21 cellular contexts compared by ENCODE assay signal in the genomic region with DNA sequence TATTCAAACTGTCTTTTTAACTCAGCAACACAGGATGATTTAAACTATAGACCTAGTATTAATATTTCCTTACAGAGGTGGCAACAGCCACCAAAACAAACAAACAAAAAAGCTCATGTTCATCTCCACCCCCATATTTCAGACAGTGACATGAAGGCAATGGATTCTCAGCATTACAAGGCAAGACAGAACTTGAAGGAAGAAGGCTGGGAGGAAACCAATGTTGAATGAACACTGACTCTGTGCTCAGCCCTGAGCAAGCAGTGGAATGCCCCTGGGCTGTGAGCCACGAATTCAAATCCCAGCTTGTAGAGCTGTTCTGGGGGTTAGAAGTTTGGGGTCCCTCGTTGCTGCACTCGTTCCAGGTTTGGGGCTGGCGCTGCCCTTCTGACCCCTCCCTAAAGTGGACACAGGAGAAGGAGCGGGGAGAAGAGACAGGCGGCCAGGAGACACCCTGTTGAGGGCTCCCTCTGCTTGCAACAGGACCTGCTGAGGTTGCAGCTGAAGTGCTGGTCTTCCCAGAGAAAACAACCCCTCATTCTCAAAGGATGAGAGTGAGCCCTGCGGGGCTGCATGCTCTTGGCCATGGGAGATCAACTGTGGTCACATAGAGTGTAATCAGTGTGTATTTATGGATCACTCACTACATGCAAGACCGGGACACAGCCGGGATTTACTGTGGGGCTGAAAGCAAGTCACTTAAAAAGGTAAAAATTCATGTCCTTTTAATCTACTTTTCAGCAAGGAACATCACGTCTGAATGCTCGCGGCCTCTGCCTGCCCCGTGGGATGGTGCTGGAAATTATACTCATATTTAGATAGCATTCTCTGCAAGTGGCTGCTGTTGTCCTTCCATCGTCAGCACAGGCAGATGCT. TPM values are rescaled to one million over a fixed set of nuclear protein-coding genes. Genes with fewer than 3 reads are reported as not detected.
DNase-seq lines count a peak whose midpoint lies in the region; ATAC-seq and TF ChIP-seq lines count a peak whose summit lies in the region.
"Had no signal": no experiment of that assay in that cellular context is flagged by ENCODE, and none has a peak within 500 bp of the region (broad histone marks: within the 10 kb centered on the region; RNA-seq: fewer than 3 reads in every experiment).

No MANE protein-coding gene starts in this region.

- TF ChIP-seq POLR2A in GM18505 (IDR thresholded peaks at IDR 0.05; ENCODE audit: borderline replicate concordance, extremely low read depth, insufficient read depth, insufficient read length) = no peak

- no peaks in the 10 kb centered on the region for H3K36me3 Mint-ChIP-seq in CD4-positive, alpha-beta memory T cell
- H3K36me3 Mint-ChIP-seq: brain, WTC11 had no signal

- H3K27me3 ChIP-seq in foreskin keratinocyte = no peaks in the 10 kb centered on the region
- H3K27me3 ChIP-seq in CD4-positive, alpha-beta memory T cell (ENCODE audit: insufficient read depth, low read length) = no peaks in the 10 kb centered on the region
- H3K27me3 ChIP-seq: upper lobe of left lung had no signal

- H3K36me3 ChIP-seq in CD4-positive, alpha-beta memory T cell (ENCODE audit: insufficient read depth, low read length) = no peaks in the 10 kb centered on the region
- H3K36me3 ChIP-seq: upper lobe of left lung had no signal

- H3K27ac Mint-ChIP-seq in CD4-positive, alpha-beta memory T cell = peak overlapping the region in 1 of 7 donors; percentile 14
- H3K27ac Mint-ChIP-seq: WTC11 had no signal

- no peak overlapping the region for H3K4me3 ChIP-seq in skin epidermis
- no peak overlapping the region for H3K4me3 ChIP-seq in CD4-positive, alpha-beta memory T cell (ENCODE audit: low read length in 2 of 2)
- H3K4me3 ChIP-seq: upper lobe of left lung had no signal

- peaks cover 3 to 6% of the 10 kb centered on the region in 2 donors for H3K27me3 Mint-ChIP-seq in CD4-positive, alpha-beta memory T cell
- H3K27me3 Mint-ChIP-seq: stimulated activated naive CD8-positive, alpha-beta T cell treated with anti-CD3 and anti-CD28 coated beads, Interleukin-15, amount 100 ng/mL, for 72 hours had no signal

- ATAC-seq in foreskin keratinocyte (peak; percentile 87), GM18505 (IDR thresholded peaks at IDR 0.05; ENCODE audit: unreplicated experiment) (no peak), HG03469 (IDR thresholded peaks at IDR 0.05; ENCODE audit: unreplicated experiment) (no peak)
- ATAC-seq: HepG2; stimulated activated naive CD8-positive, alpha-beta T cell treated with anti-CD3 and anti-CD28 coated beads, Interleukin-15, amount 100 ng/mL, for 72 hours; WTC11 had no signal

- no peaks in the 10 kb centered on the region for H3K9me3 ChIP-seq in CD4-positive, alpha-beta memory T cell (ENCODE audit: control insufficient read depth in 1 of 2, low read length in 2 of 2)
- H3K9me3 ChIP-seq: SK-N-SH, upper lobe of left lung had no signal

- H3K4me1 Mint-ChIP-seq in CD4-positive, alpha-beta memory T cell = peaks cover 0 to 4% (median 0%) of the 10 kb centered on the region in 4 donors
- H3K4me1 Mint-ChIP-seq: stimulated activated naive CD8-positive, alpha-beta T cell treated with anti-CD3 and anti-CD28 coated beads, Interleukin-15, amount 100 ng/mL, for 72 hours; WTC11 had no signal

- CTCF ChIA-PET in CD4-positive, alpha-beta memory T cell (lab: Charles Lee; ENCODE audit: partially characterized antibody) = interaction anchor here (0.9 to 11.8 kb wide), 3 partner anchors 8 to 22 kb away, joined by 3 to 185 read pairs (median 94); no protein-coding TSS in a partner anchor

- H3K4me3 Mint-ChIP-seq in CD4-positive, alpha-beta memory T cell = no peak overlapping the region
- H3K4me3 Mint-ChIP-seq: stimulated activated naive CD8-positive, alpha-beta T cell treated with anti-CD3 and anti-CD28 coated beads, Interleukin-15, amount 100 ng/mL, for 72 hours; WTC11 had no signal

- intact Hi-C loops in CD4-positive, alpha-beta memory T cell (cut with micrococcal nuclease) = no loop called here

- POLR2A ChIA-PET in CD4-positive, alpha-beta memory T cell (lab: Charles Lee; ENCODE audit: partially characterized antibody) = no interaction called here

- peak; percentile 18 for DNase-seq in EL
- peak; percentile 39 for DNase-seq in RPMI7951 (ENCODE audit: low read depth)
- DNase-seq in foreskin keratinocyte = peak; percentile 95 to 97
- DNase-seq in CD4-positive, alpha-beta memory T cell = no peak
- DNase-seq in NCI-H2171 treated with DMSO at 0.1 percent for 48 hours (lab: John Stamatoyannopoulos, UW) = no peak
- DNase-seq: activated effector memory CD4-positive, alpha-beta T cell treated with anti-CD3 and anti-CD28 coated beads, Interleukin-2, amount 50 U/mL, for 16 hours; effector memory CD4-positive, alpha-beta T cell; NCI-H1417; NCI-H2107; NCI-H524; occipital lobe; SK-N-SH; stimulated activated naive CD8-positive, alpha-beta T cell treated with anti-CD3 and anti-CD28 coated beads, Interleukin-15, amount 100 ng/mL, for 72 hours; upper lobe of left lung had no signal

- H3K27ac ChIP-seq in foreskin keratinocyte = peak overlapping the region; percentile 73
- peak overlapping the region in 17 of 21 experiments; percentile 22 to 81 (median 69) for H3K27ac ChIP-seq in skin epidermis
- no peak overlapping the region for H3K27ac ChIP-seq in CD4-positive, alpha-beta memory T cell (ENCODE audit: low read depth, low read length)
- H3K27ac ChIP-seq: C4-2B, upper lobe of left lung had no signal

- peaks cover 24% of the 10 kb centered on the region for H3K4me1 ChIP-seq in foreskin keratinocyte
- H3K4me1 ChIP-seq in CD4-positive, alpha-beta memory T cell (ENCODE audit: insufficient read depth, low read length) = no peaks in the 10 kb centered on the region

- no peaks in the 10 kb centered on the region for H3K9me3 Mint-ChIP-seq in CD4-positive, alpha-beta memory T cell
- H3K9me3 Mint-ChIP-seq: stimulated activated naive CD8-positive, alpha-beta T cell treated with anti-CD3 and anti-CD28 coated beads, Interleukin-15, amount 100 ng/mL, for 72 hours; WTC11 had no signal

- no peak for TF ChIP-seq CTCF in foreskin keratinocyte (conservative IDR thresholded peaks at IDR 0.05)

RNA-seq across cellular contexts. Expression of a gene that starts 34.3 kb away (rescaled TPM):
- total RNA-seq in RPMI7951 (2014; rRNA removed; shearing (Covaris generic)) = 0.12 and 3.8 TPM in 2 replicates
- total RNA-seq in foreskin keratinocyte = 0.67 and 1.2 TPM in 2 replicates
- polyA plus RNA-seq in foreskin keratinocyte = 0.45 and 0.78 TPM in 2 replicates
- total RNA-seq in CD4-positive, alpha-beta memory T cell = 10 to 100 TPM in 1 of 2 experiments, 1 to 10 TPM in 1; 8.6 to 11.5 TPM
- polyA plus RNA-seq in CD4-positive, alpha-beta memory T cell = under 1 TPM in 1 of 2 donors, not detected in 1; 0.47 TPM

Comparison
In these comparisons a context has a peak if more than half of its experiments do, and no peak if none do; other contexts are left out.
1. DNase-seq: peak in EL (single experiment), RPMI7951 (single experiment) and foreskin keratinocyte (2 of 2); none in CD4-positive, alpha-beta memory T cell (0 of 5) and NCI-H2171 treated with DMSO at 0.1 percent for 48 hours (single experiment).